8 cellular contexts compared by ENCODE assay signal in the genomic region with DNA sequence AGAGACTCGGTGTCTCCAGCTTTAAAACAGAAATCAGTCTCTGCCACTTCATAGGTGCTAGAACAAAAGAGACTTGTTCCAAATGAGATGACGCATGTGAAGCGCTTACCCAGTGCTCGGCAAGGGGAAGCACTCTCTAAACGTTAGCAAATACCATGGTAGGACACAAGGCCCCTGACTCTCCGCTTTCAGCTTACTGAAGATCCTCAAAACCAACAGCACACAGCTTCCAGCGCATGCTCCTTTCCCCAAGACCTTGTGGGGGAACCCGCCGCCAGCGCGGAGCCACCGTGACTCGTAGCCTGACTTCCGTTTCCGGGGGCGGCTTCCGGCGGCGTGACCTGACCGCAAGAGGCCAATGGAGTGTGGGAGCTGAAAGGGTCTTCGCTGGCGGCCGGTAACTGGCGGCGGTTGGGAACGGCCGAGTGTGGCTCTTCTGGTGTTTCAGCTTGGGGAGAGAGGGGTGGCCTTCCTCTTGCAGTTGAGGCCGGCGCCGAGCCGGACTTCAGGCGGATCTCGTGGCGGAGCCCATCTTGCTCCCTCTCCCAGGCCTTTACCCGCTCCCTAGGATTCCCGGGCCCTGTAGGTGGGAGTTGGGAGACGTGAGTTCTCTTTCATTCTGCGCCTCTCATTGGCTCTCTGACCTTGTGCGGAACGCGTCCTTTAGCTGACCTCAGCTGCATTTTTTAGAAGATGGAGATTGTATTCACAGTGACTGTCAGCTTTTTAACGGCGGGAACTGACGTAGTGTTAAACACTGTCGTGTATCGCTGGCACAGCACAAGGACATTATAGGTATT. TPM values are rescaled to one million over a fixed set of nuclear protein-coding genes. Genes with fewer than 3 reads are reported as not detected.
DNase-seq lines count a peak whose midpoint lies in the region; ATAC-seq and TF ChIP-seq lines count a peak whose summit lies in the region.

A gene with protein sequence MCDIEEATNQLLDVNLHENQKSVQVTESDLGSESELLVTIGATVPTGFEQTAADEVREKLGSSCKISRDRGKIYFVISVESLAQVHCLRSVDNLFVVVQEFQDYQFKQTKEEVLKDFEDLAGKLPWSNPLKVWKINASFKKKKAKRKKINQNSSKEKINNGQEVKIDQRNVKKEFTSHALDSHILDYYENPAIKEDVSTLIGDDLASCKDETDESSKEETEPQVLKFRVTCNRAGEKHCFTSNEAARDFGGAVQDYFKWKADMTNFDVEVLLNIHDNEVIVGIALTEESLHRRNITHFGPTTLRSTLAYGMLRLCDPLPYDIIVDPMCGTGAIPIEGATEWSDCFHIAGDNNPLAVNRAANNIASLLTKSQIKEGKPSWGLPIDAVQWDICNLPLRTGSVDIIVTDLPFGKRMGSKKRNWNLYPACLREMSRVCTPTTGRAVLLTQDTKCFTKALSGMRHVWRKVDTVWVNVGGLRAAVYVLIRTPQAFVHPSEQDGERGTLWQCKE (plus strand): TSS at position 324 of the 800 bp plus-strand sequence. CDS start 2,015 bp downstream, outside the sequence.

- no peaks in the 10 kb centered on the region for H3K9me3 Mint-ChIP-seq in chondrocyte (ENCODE audit: low read depth)

- no peaks in the 10 kb centered on the region for H3K36me3 ChIP-seq in kidney epithelial cell (ENCODE audit: control insufficient read depth, insufficient read depth, low read length)

- H3K4me3 Mint-ChIP-seq in chondrocyte (ENCODE audit: unreplicated experiment): peak within 1 kb of the TSS; percentile 97

- peak within 1 kb of the TSS; percentile 100 for H3K27ac Mint-ChIP-seq in chondrocyte (ENCODE audit: unreplicated experiment)

- peak within 1 kb of the TSS; percentile 75 for H3K4me3 ChIP-seq in kidney epithelial cell (ENCODE audit: low read depth, low read length)

- H3K27me3 Mint-ChIP-seq in chondrocyte (ENCODE audit: low read depth): no peaks in the 10 kb centered on the region

- H3K36me3 Mint-ChIP-seq in chondrocyte (ENCODE audit: low read depth): peaks cover 3% of the 10 kb centered on the region

- ATAC-seq in GM19023 (IDR thresholded peaks at IDR 0.05; ENCODE audit: unreplicated experiment) (peak; percentile 99), HG03280 (IDR thresholded peaks at IDR 0.05; ENCODE audit: unreplicated experiment) (peak; percentile 97)

- H3K27me3 ChIP-seq in kidney epithelial cell (ENCODE audit: control insufficient read depth, insufficient read depth, low read length): no peaks in the 10 kb centered on the region

- TF ChIP-seq CTCF in AG09319 (IDR thresholded peaks at IDR 0.05; ENCODE audit: low read depth, low read length) (no peak; the same call in 1 of the 2 replicates), chondrocyte (IDR thresholded peaks at IDR 0.05) (no peak), kidney epithelial cell (IDR thresholded peaks at IDR 0.05; ENCODE audit: insufficient read depth, low read length, poor library complexity, severe bottlenecking) (no peak)

- DNase-seq in AG09319 (ENCODE audit: extremely low read depth, low read depth) (peak; percentile 64), NCI-H510A (lab: John Stamatoyannopoulos, UW) (peak; percentile 77), chondrocyte (ENCODE audit: low spot score) (peak; percentile 97), kidney epithelial cell (ENCODE audit: low read depth) (peak; percentile 71)
- peak; percentile 86 for DNase-seq in activated CD4-positive, alpha-beta T cell treated with anti-CD3 and anti-CD28 coated beads for 1 hour
- peak; percentile 76 to 84 for DNase-seq in stimulated activated CD4-positive, alpha-beta T cell treated with anti-CD3 and anti-CD28 coated beads, Interleukin-1b, Interleukin-23, amount 100 ng/mL, for 1 hour (ENCODE audit: low read depth in 2 of 2)

- peaks cover 20% of the 10 kb centered on the region for H3K4me1 Mint-ChIP-seq in chondrocyte (ENCODE audit: low read depth)

RNA-seq across cellular contexts. Expression of the gene that starts here (rescaled TPM):
- total RNA-seq in chondrocyte (41.7 to 49.8 TPM (median 43.9 TPM) in 3 replicates), kidney epithelial cell (30.9 and 33.2 TPM in 2 replicates)

Comparison
In these comparisons a context has a peak if more than half of its experiments do, and no peak if none do; other contexts are left out.
1. Peak in every context shown above with its lines: DNase-seq, ATAC-seq and H3K4me3 ChIP-seq.